In genomic region chr14:21103710-21104447, GRCh38 we compare ENCODE assay signal across 8 cellular contexts. TPM values are rescaled to one million over a fixed set of nuclear protein-coding genes. Genes with fewer than 3 reads are reported as not detected.
DNase-seq lines count a peak whose midpoint lies in the region; ATAC-seq and TF ChIP-seq lines count a peak whose summit lies in the region.

No MANE protein-coding gene starts in this region.

- DNase-seq in ELF-1 (ENCODE audit: low read depth, low spot score) = peak; percentile 98
- peak; percentile 84 for DNase-seq in GOT3 (lab: John Stamatoyannopoulos, UW)
- DNase-seq in LHCN-M2 (ENCODE audit: low read depth) = peak; percentile 97
- DNase-seq in RPMI7951 (ENCODE audit: low read depth) = peak; percentile 95
- DNase-seq in activated T-helper 2 cell treated with anti-CD3 and anti-CD28 coated beads, Interferon-gamma antibody, Interleukin-2, Interleukin-4, amounts not matched to agents 10 μg/mL and 5 μg/mL and 100 μg/mL, durations not matched to agents 14 hours and 24 hours and 36 hours (ENCODE audit: low spot score) = peak; percentile 91
- peak; percentile 94 for DNase-seq in fibroblast of peridontal ligament (ENCODE audit: extremely low read depth)
- DNase-seq in natural killer cell = peak; percentile 93
- peak; percentile 79 to 97 (median 90) for DNase-seq in stimulated activated naive CD4-positive, alpha-beta T cell (lab: John Stamatoyannopoulos, UW)

- peak; percentile 83 to 94 (median 87) for ATAC-seq in natural killer cell

- peaks cover 44% of the 10 kb centered on the region for H3K4me1 Mint-ChIP-seq in activated T-helper 2 cell treated with anti-CD3 and anti-CD28 coated beads, Interferon-gamma antibody, Interleukin-2, Interleukin-4, amounts not matched to agents 10 μg/mL and 5 μg/mL and 100 μg/mL, durations not matched to agents 14 hours and 24 hours and 36 hours (ENCODE audit: low read depth)
- H3K4me1 Mint-ChIP-seq in natural killer cell = peaks cover 32 to 38% of the 10 kb centered on the region in 2 donors

- TF ChIP-seq CTCF in natural killer cell (IDR thresholded peaks at IDR 0.05) = no peak

- intact Hi-C loops in activated T-helper 2 cell treated with anti-CD3 and anti-CD28 coated beads, Interferon-gamma antibody, Interleukin-2, Interleukin-4, amounts not matched to agents 10 μg/mL and 5 μg/mL and 100 μg/mL, durations not matched to agents 14 hours and 24 hours and 36 hours (cut with micrococcal nuclease) = loop anchor here (1.0 to 5.0 kb wide), 4 partner anchors 12 to 647 kb away; partner anchors contain the start of genes APEX1 and HNRNPC
- intact Hi-C loops in natural killer cell (cut with micrococcal nuclease) = loop anchor here (1.0 to 5.0 kb wide), 3 partner anchors 36 to 642 kb away; partner anchors contain the start of gene PIP4P1

- H3K4me3 Mint-ChIP-seq in activated T-helper 2 cell treated with anti-CD3 and anti-CD28 coated beads, Interferon-gamma antibody, Interleukin-2, Interleukin-4, amounts not matched to agents 10 μg/mL and 5 μg/mL and 100 μg/mL, durations not matched to agents 14 hours and 24 hours and 36 hours (ENCODE audit: low read depth) = peak overlapping the region; percentile 95
- H3K4me3 Mint-ChIP-seq in natural killer cell = peak overlapping the region; percentile 92

- no peaks in the 10 kb centered on the region for H3K9me3 Mint-ChIP-seq in activated T-helper 2 cell treated with anti-CD3 and anti-CD28 coated beads, Interferon-gamma antibody, Interleukin-2, Interleukin-4, amounts not matched to agents 10 μg/mL and 5 μg/mL and 100 μg/mL, durations not matched to agents 14 hours and 24 hours and 36 hours
- no peaks in the 10 kb centered on the region for H3K9me3 Mint-ChIP-seq in natural killer cell

- H3K27ac Mint-ChIP-seq in activated T-helper 2 cell treated with anti-CD3 and anti-CD28 coated beads, Interferon-gamma antibody, Interleukin-2, Interleukin-4, amounts not matched to agents 10 μg/mL and 5 μg/mL and 100 μg/mL, durations not matched to agents 14 hours and 24 hours and 36 hours = peak overlapping the region; percentile 85
- peak overlapping the region; percentile 91 to 95 for H3K27ac Mint-ChIP-seq in natural killer cell

- no peaks in the 10 kb centered on the region for H3K36me3 Mint-ChIP-seq in activated T-helper 2 cell treated with anti-CD3 and anti-CD28 coated beads, Interferon-gamma antibody, Interleukin-2, Interleukin-4, amounts not matched to agents 10 μg/mL and 5 μg/mL and 100 μg/mL, durations not matched to agents 14 hours and 24 hours and 36 hours (ENCODE audit: low read depth)
- no peaks in the 10 kb centered on the region for H3K36me3 Mint-ChIP-seq in natural killer cell

- H3K27me3 Mint-ChIP-seq in activated T-helper 2 cell treated with anti-CD3 and anti-CD28 coated beads, Interferon-gamma antibody, Interleukin-2, Interleukin-4, amounts not matched to agents 10 μg/mL and 5 μg/mL and 100 μg/mL, durations not matched to agents 14 hours and 24 hours and 36 hours (ENCODE audit: low read depth) = peaks cover 3% of the 10 kb centered on the region
- peaks cover 0 to 4% of the 10 kb centered on the region in 2 donors for H3K27me3 Mint-ChIP-seq in natural killer cell (ENCODE audit: low read depth in 2 of 2)

RNA-seq across cellular contexts. Expression of gene TMEM253, which starts 3.0 kb away (rescaled TPM):
- total RNA-seq in LHCN-M2 (2014; rRNA removed) = 0.13 TPM in 1 of 2 replicates, not detected in the other
- polyA plus RNA-seq in LHCN-M2 (2012) = 0.28 TPM
- total RNA-seq in RPMI7951 (2014; rRNA removed; shearing (Covaris generic)) = not detected in 2 replicates
- total RNA-seq in activated T-helper 2 cell treated with anti-CD3 and anti-CD28 coated beads, Interferon-gamma antibody, Interleukin-2, Interleukin-4, amounts not matched to agents 10 μg/mL and 5 μg/mL and 100 μg/mL, durations not matched to agents 14 hours and 24 hours and 36 hours = not detected in 2 replicates
- under 1 TPM in 1 of 3 donors, not detected in 2; 0.40 TPM for total RNA-seq in natural killer cell

RNA-seq across cellular contexts. Expression of gene ZNF219, which starts 5.4 kb away (rescaled TPM):
- total RNA-seq in LHCN-M2 (2014; rRNA removed) (18.3 and 19.1 TPM in 2 replicates), natural killer cell (1 to 10 TPM; 5.6 to 8.4 (median 7.7) TPM)
- polyA plus RNA-seq in LHCN-M2 (2012) = 12.2 TPM
- 2.9 and 4.2 TPM in 2 replicates for total RNA-seq in RPMI7951 (2014; rRNA removed; shearing (Covaris generic))
- total RNA-seq in activated T-helper 2 cell treated with anti-CD3 and anti-CD28 coated beads, Interferon-gamma antibody, Interleukin-2, Interleukin-4, amounts not matched to agents 10 μg/mL and 5 μg/mL and 100 μg/mL, durations not matched to agents 14 hours and 24 hours and 36 hours = 9.4 and 11.0 TPM in 2 replicates

RNA-seq across cellular contexts. Expression of gene ARHGEF40, which starts 33.8 kb away (rescaled TPM):
- total RNA-seq in LHCN-M2 (2014; rRNA removed) (42.0 and 43.9 TPM in 2 replicates), natural killer cell (1 to 10 TPM; 4.4 to 6.9 (median 6.0) TPM)
- polyA plus RNA-seq in LHCN-M2 (2012) = 21.4 TPM
- 26.0 and 38.4 TPM in 2 replicates for total RNA-seq in RPMI7951 (2014; rRNA removed; shearing (Covaris generic))
- 0.05 and 0.16 TPM in 2 replicates for total RNA-seq in activated T-helper 2 cell treated with anti-CD3 and anti-CD28 coated beads, Interferon-gamma antibody, Interleukin-2, Interleukin-4, amounts not matched to agents 10 μg/mL and 5 μg/mL and 100 μg/mL, durations not matched to agents 14 hours and 24 hours and 36 hours

RNA-seq across cellular contexts. Expression of gene RNASE8, which starts 46.3 kb away (rescaled TPM):
- total RNA-seq in LHCN-M2 (2014; rRNA removed) (not detected in 2 replicates), natural killer cell (not detected)
- polyA plus RNA-seq in LHCN-M2 (2012) = not detected
- not detected in 2 replicates for total RNA-seq in RPMI7951 (2014; rRNA removed; shearing (Covaris generic))
- not detected in 2 replicates for total RNA-seq in activated T-helper 2 cell treated with anti-CD3 and anti-CD28 coated beads, Interferon-gamma antibody, Interleukin-2, Interleukin-4, amounts not matched to agents 10 μg/mL and 5 μg/mL and 100 μg/mL, durations not matched to agents 14 hours and 24 hours and 36 hours

RNA-seq across cellular contexts. Expression of gene OR5AU1, which starts 52.0 kb away (rescaled TPM):
- total RNA-seq in LHCN-M2 (2014; rRNA removed) (not detected in 2 replicates), natural killer cell (not detected)
- not detected for polyA plus RNA-seq in LHCN-M2 (2012)
- total RNA-seq in RPMI7951 (2014; rRNA removed; shearing (Covaris generic)) = not detected in 2 replicates
- not detected in 2 replicates for total RNA-seq in activated T-helper 2 cell treated with anti-CD3 and anti-CD28 coated beads, Interferon-gamma antibody, Interleukin-2, Interleukin-4, amounts not matched to agents 10 μg/mL and 5 μg/mL and 100 μg/mL, durations not matched to agents 14 hours and 24 hours and 36 hours

Comparison
In these comparisons a context has a peak if more than half of its experiments do, and no peak if none do; other contexts are left out.
1. Peak in every context shown above with its lines: DNase-seq and ATAC-seq.